ENCODE assay signal across 18 cellular contexts in the genomic region with DNA sequence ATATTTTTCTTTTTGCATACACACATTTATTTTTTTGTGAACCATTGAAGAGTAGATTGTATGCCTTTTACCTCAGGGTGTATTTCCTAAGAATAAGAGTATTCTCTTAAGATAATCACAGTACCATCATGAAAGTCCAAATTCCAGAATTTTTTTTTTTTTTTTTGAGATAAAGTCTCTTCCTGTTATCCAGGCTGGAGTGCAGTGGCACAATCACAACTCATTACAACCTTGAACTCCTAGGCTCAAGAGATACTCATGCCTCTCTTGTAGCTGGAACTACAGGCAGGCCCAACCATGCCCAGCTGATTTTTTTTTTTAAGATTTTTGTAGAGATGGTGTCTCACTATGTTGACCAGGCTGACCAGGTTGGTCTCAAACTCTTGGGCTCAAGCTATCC. TPM values are rescaled to one million over a fixed set of nuclear protein-coding genes. Genes with fewer than 3 reads are reported as not detected.
DNase-seq lines count a peak whose midpoint lies in the region; ATAC-seq and TF ChIP-seq lines count a peak whose summit lies in the region.
"Had no signal": no experiment of that assay in that cellular context is flagged by ENCODE, and none has a peak within 500 bp of the region (broad histone marks: within the 10 kb centered on the region; RNA-seq: fewer than 3 reads in every experiment).

No MANE protein-coding gene starts in this region.

- POLR2A ChIA-PET in HEK293 (lab: Yijun Ruan, JAX): no interaction called here

- no peak for TF ChIP-seq CTCF in HEK293 (tag by site-specific recombination; IDR thresholded peaks at IDR 0.05)
- TF ChIP-seq CTCF in right lobe of liver (IDR thresholded peaks at IDR 0.05): no peak
- no peak for TF ChIP-seq CTCF in ascending aorta (IDR thresholded peaks at IDR 0.05)

- no peak overlapping the region for H3K9ac ChIP-seq in subcutaneous abdominal adipose tissue (ENCODE audit: low read length in 5 of 5)

- H3K9me3 ChIP-seq in HEK293 (ENCODE audit: control insufficient read depth, insufficient read depth, low read depth, low read length) (no peaks in the 10 kb centered on the region), right lobe of liver (no peaks in the 10 kb centered on the region), subcutaneous abdominal adipose tissue (ENCODE audit: control insufficient read depth in 5 of 5, low read length in 5 of 5) (no peaks in the 10 kb centered on the region), ascending aorta (no peaks in the 10 kb centered on the region)
- H3K9me3 ChIP-seq: A549 had no signal

- intact Hi-C loops in left colon (cut with DNase I, micrococcal nuclease): no loop called here
- intact Hi-C loops in right lobe of liver (cut with DNase I): no loop called here
- intact Hi-C loops in ascending aorta (cut with DNase I): no loop called here
- intact Hi-C loops in activated naive CD4-positive, alpha-beta T cell treated with anti-CD3 and anti-CD28 coated beads for 36 hours (cut with micrococcal nuclease): no loop called here

- ATAC-seq in left colon: peak; percentile 58
- peak; percentile 43 to 59 (median 50) for ATAC-seq in right lobe of liver
- ATAC-seq: A549, GM23338 had no signal

- H3K36me3 ChIP-seq in HEK293 (ENCODE audit: control insufficient read depth in 2 of 2, insufficient read depth in 1 of 2, low read length in 2 of 2) (no peaks in the 10 kb centered on the region), right lobe of liver (no peaks in the 10 kb centered on the region), subcutaneous abdominal adipose tissue (ENCODE audit: control insufficient read depth in 5 of 5, insufficient read depth in 5 of 5, low read length in 5 of 5) (no peaks in the 10 kb centered on the region), ascending aorta (no peaks in the 10 kb centered on the region)

- H3K36me3 Mint-ChIP-seq in activated naive CD4-positive, alpha-beta T cell treated with anti-CD3 and anti-CD28 coated beads for 36 hours (ENCODE audit: low read depth): peaks cover 7% of the 10 kb centered on the region

- no peaks in the 10 kb centered on the region for H3K27me3 Mint-ChIP-seq in activated naive CD4-positive, alpha-beta T cell treated with anti-CD3 and anti-CD28 coated beads for 36 hours (ENCODE audit: low read depth)
- H3K27me3 Mint-ChIP-seq: CD4-positive, alpha-beta T cell had no signal

- peaks cover 50% of the 10 kb centered on the region for H3K4me1 Mint-ChIP-seq in activated naive CD4-positive, alpha-beta T cell treated with anti-CD3 and anti-CD28 coated beads for 36 hours (ENCODE audit: low read depth)

- H3K27ac Mint-ChIP-seq in activated naive CD4-positive, alpha-beta T cell treated with anti-CD3 and anti-CD28 coated beads for 36 hours: no peak overlapping the region
- H3K27ac Mint-ChIP-seq: CD4-positive, alpha-beta T cell; GM23338; HFFc6 had no signal

- H3K4me3 Mint-ChIP-seq in activated naive CD4-positive, alpha-beta T cell treated with anti-CD3 and anti-CD28 coated beads for 36 hours: no peak overlapping the region
- H3K4me3 Mint-ChIP-seq: CD4-positive, alpha-beta T cell; GM23338; HFFc6 had no signal

- DNase-seq in left colon (no peak), right lobe of liver (no peak), SW 1271 (lab: John Stamatoyannopoulos, UW) (no peak), ascending aorta (ENCODE audit: low spot score in 2 of 2) (no peak)
- no peak for DNase-seq in activated naive CD4-positive, alpha-beta T cell treated with anti-CD3 and anti-CD28 coated beads for 36 hours
- DNase-seq: AML-193; CD4-positive, alpha-beta T cell; DMS153; DMS79; GDM1; HCEC 1CT; HFFc6 had no signal

- no peaks in the 10 kb centered on the region for H3K9me3 Mint-ChIP-seq in activated naive CD4-positive, alpha-beta T cell treated with anti-CD3 and anti-CD28 coated beads for 36 hours
- H3K9me3 Mint-ChIP-seq: CD4-positive, alpha-beta T cell; GM23338; HFFc6 had no signal

- H3K4me3 ChIP-seq in HEK293 (ENCODE audit: low read depth, low read length) (no peak overlapping the region), right lobe of liver (no peak overlapping the region), subcutaneous abdominal adipose tissue (ENCODE audit: low read depth in 1 of 5, low read length in 5 of 5) (no peak overlapping the region), ascending aorta (no peak overlapping the region)
- H3K4me3 ChIP-seq: A549, GM23338 had no signal

- H3K27ac ChIP-seq in HEK293 (ENCODE audit: extremely low read depth, low read depth, low read length) (no peak overlapping the region), right lobe of liver (no peak overlapping the region), subcutaneous abdominal adipose tissue (ENCODE audit: low read depth, low read length) (peak overlapping the region; percentile 28), ascending aorta (no peak overlapping the region)
- H3K27ac ChIP-seq: 22Rv1, A549, C4-2B had no signal

- TF ChIP-seq POLR2A in right lobe of liver (IDR thresholded peaks at IDR 0.05): no peak

- CTCF ChIA-PET in HEK293 (lab: Yijun Ruan, JAX): interaction anchor here (0.6 to 2.3 kb wide), 2 partner anchors 63 to 90 kb away, joined by 3 to 5 read pairs; no protein-coding TSS in a partner anchor
- CTCF ChIA-PET in activated naive CD4-positive, alpha-beta T cell treated with anti-CD3 and anti-CD28 coated beads for 36 hours (lab: Charles Lee): interaction anchor here (0.7 kb wide), 1 partner anchor 71 kb away, joined by 3 read pairs; no protein-coding TSS in a partner anchor

- H3K27me3 ChIP-seq in right lobe of liver (no peaks in the 10 kb centered on the region), subcutaneous abdominal adipose tissue (ENCODE audit: control insufficient read depth in 5 of 5, insufficient read depth in 4 of 5, low read length in 5 of 5) (no peaks in the 10 kb centered on the region), ascending aorta (no peaks in the 10 kb centered on the region)

- H3K4me1 ChIP-seq in HEK293 (ENCODE audit: control insufficient read depth, insufficient read depth, low read length) (peaks cover 12% of the 10 kb centered on the region), right lobe of liver (peaks cover 0 to 30% (median 6%) of the 10 kb centered on the region in 4 donors), subcutaneous abdominal adipose tissue (ENCODE audit: control insufficient read depth in 5 of 5, insufficient read depth in 5 of 5, low read length in 5 of 5) (peaks cover 0 to 30% (median 14%) of the 10 kb centered on the region in 5 donors), ascending aorta (peaks cover 0 to 6% of the 10 kb centered on the region in 2 donors)

TF ChIP-seq in HEK293, 187 proteins besides CTCF, POLR2A, EP300 and RAD21:
- TF ChIP-seq ZNF510 (tag by site-specific recombination; IDR thresholded peaks at IDR 0.05; ENCODE audit: insufficient replicate concordance): no peak
- TF ChIP-seq, protein P1, sequence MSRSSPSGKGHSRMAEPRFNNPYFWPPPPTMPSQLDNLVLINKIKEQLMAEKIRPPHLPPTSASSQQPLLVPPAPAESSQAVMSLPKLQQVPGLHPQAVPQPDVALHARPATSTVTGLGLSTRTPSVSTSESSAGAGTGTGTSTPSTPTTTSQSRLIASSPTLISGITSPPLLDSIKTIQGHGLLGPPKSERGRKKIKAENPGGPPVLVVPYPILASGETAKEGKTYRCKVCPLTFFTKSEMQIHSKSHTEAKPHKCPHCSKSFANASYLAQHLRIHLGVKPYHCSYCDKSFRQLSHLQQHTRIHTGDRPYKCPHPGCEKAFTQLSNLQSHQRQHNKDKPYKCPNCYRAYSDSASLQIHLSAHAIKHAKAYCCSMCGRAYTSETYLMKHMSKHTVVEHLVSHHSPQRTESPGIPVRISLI (tag by site-specific recombination; IDR thresholded peaks at IDR 0.05): 0 out of 2 replicates have a peak, but pooled peaks have one; percentile 30

RNA-seq across cellular contexts. Expression of a gene that starts 10.9 kb away (rescaled TPM):
- total RNA-seq in left colon (10 to 100 TPM; 25.8 TPM), right lobe of liver (10 to 100 TPM; 13.8 to 27.8 (median 15.8) TPM), ascending aorta (37.7 TPM)
- 1 to 10 TPM; 7.9 TPM for total RNA-seq in activated naive CD4-positive, alpha-beta T cell treated with anti-CD3 and anti-CD28 coated beads for 36 hours
